1 cellular context compared by ENCODE assay signal in genomic region chr22:37177221-37177620, GRCh38.
TF ChIP-seq lines count a peak whose summit lies in the region.

No MANE protein-coding gene starts in this region.

TF ChIP-seq in endothelial cell of umbilical vein, 7 proteins besides CTCF, POLR2A, EP300 and RAD21:
- TF ChIP-seq FOS (IDR thresholded peaks at IDR 0.05; ENCODE audit: borderline replicate concordance, insufficient read depth, low read length) (no peak), JUN (IDR thresholded peaks at IDR 0.05; ENCODE audit: borderline replicate concordance, insufficient read depth, insufficient read length, low read depth) (no peak), GATA2 (IDR thresholded peaks at IDR 0.05; ENCODE audit: insufficient read depth, insufficient read length, low read depth, low read length) (no peak), MAX (IDR thresholded peaks at IDR 0.05; ENCODE audit: insufficient read depth, insufficient read length) (no peak), MYC (IDR thresholded peaks at IDR 0.05; ENCODE audit: low read depth, low read length) (no peak), POLR2AphosphoS5 (IDR thresholded peaks at IDR 0.05; ENCODE audit: insufficient read depth, low read depth, low read length) (no peak)
